In genomic region chr11:66915046-66915832, GRCh38 we compare ENCODE assay signal across 1 cellular context.
TF ChIP-seq lines count a peak whose summit lies in the region.

No MANE protein-coding gene starts in this region.

TF ChIP-seq in H1, 55 proteins besides CTCF, POLR2A, EP300 and RAD21:
- TF ChIP-seq SIX5 (IDR thresholded peaks at IDR 0.05; ENCODE audit: low read depth, low read length), result no peak
- TF ChIP-seq SIN3A (conservative IDR thresholded peaks at IDR 0.05 in 1 of 2, IDR thresholded peaks at IDR 0.05 in 1 of 2; ENCODE audit: low read depth in 1 of 2, low read length in 2 of 2), result no peak
TF ChIP-seq in H1: peak in this region for 0.
